In the genomic region with DNA sequence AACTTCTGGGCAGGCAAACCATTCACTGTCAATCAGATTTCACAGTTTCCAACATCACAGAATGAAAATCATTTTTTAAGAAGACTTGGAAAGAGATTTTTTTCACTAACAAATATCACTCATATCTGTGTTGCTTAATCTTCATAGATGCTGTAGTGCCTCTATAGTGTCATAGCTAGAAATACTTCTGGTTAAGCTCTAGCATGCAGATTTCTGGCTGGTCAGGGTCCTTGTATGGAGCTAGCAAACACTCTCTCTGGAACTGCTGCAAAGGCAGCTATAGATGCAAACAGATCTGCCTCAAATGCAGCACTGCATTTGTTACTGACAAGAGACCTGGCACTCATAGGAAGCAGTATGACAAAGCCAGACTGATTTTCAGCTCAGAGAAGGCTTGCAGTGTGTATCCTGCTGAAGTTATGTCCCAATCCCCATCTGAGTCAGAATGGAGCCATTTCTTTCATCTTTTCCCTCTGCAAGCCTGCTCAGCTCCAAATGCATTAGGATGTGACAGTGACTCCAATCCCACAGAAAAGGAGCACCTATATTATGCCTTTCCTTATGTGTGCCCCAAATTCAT, we compare ENCODE assay signal across 8 cellular contexts.
DNase-seq lines count a peak whose midpoint lies in the region; ATAC-seq, FAIRE-seq and TF ChIP-seq lines count a peak whose summit lies in the region.
"Not testable (repeated sequence)": the region's sequence is repeated elsewhere in the genome, so short reads cannot be mapped to it uniquely, and the experiment has no call there.

No MANE protein-coding gene starts in this region.

- H3K4me2 ChIP-seq in HepG2 (ENCODE audit: low read depth, low read length): not testable (repeated sequence)

- POLR2A ChIA-PET in HepG2 (lab: Yijun Ruan, JAX): not testable (repeated sequence)

- TF ChIP-seq RAD21 in HepG2 (CRISPR knock-in tag; IDR thresholded peaks at IDR 0.05): not testable (repeated sequence)

- not testable (repeated sequence) for H3K27me3 ChIP-seq in brain microvascular endothelial cell (replicated peaks); foreskin keratinocyte; HepG2 (ENCODE audit: control insufficient read depth in 1 of 2, insufficient read depth in 2 of 2, low read length in 2 of 2)

- not testable (repeated sequence) for H3K9ac ChIP-seq in HepG2 (ENCODE audit: insufficient read depth, low read depth, low read length)

- CTCF ChIA-PET in HepG2 (lab: Yijun Ruan, JAX; ENCODE audit: low intra/inter-chr PET ratio, low total read pairs): not testable (repeated sequence)

- not testable (repeated sequence) for H3K4me1 ChIP-seq in foreskin keratinocyte; HepG2 (ENCODE audit: insufficient read depth, low read length)

- not testable (repeated sequence) for BruUV-seq in HepG2 (replicated peaks; lab: Mats Ljungman, UMichigan)

- not testable (repeated sequence) for H3K27ac ChIP-seq in brain microvascular endothelial cell; epithelial cell of prostate; foreskin keratinocyte; HepG2 (ENCODE audit: extremely low read length, insufficient read depth, low read length)

- intact Hi-C loops in HepG2 (cut with micrococcal nuclease; ENCODE audit: unreplicated experiment): not testable (repeated sequence)

- not testable (repeated sequence) for TF ChIP-seq EP300 in HepG2 (IDR thresholded peaks at IDR 0.05; ENCODE audit: low read depth in 2 of 2, low read length in 2 of 2); HepG2 (CRISPR knock-in tag; IDR thresholded peaks at IDR 0.05; ENCODE audit: borderline replicate concordance)

- not testable (repeated sequence) for H2AFZ ChIP-seq in HepG2 (ENCODE audit: low read length)

- H3K4me3 ChIP-seq in brain microvascular endothelial cell (ENCODE audit: low read depth, low read length); HepG2 (replicated peaks in 1 of 3; ENCODE audit: insufficient read depth in 1 of 3, low read depth in 2 of 3, low read length in 3 of 3); skeletal muscle cell (ENCODE audit: low read depth, low read length): not testable (repeated sequence)

- in situ Hi-C loops in brain microvascular endothelial cell (cut with HindIII; ENCODE audit: low pct_ligation_motif_present, low sequenced_read_pairs); HepG2 (cut with HindIII; ENCODE audit: extremely low pct_ligation_motif_present, low pct_unique_long_range_greater_than_20kb): not testable (repeated sequence)

- not testable (repeated sequence) for TF ChIP-seq POLR2A in HepG2 (IDR thresholded peaks at IDR 0.05; ENCODE audit: insufficient read depth in 1 of 2, low read depth in 2 of 2, low read length in 2 of 2)

- not testable (repeated sequence) for H3K9me3 ChIP-seq in HepG2 (ENCODE audit: low read length)

- not testable (repeated sequence) for H3K36me3 ChIP-seq in brain microvascular endothelial cell (replicated peaks); HepG2 (replicated peaks in 1 of 2; ENCODE audit: control insufficient read depth in 1 of 2, insufficient read depth in 2 of 2, low read length in 2 of 2)

- H4K20me1 ChIP-seq in HepG2 (ENCODE audit: insufficient read depth, low read length): not testable (repeated sequence)

- FAIRE-seq in HepG2 (lab: Jason Lieb, UNC): not testable (repeated sequence)

- DNase-seq in A172 (ENCODE audit: low spot score): peak; percentile 1
- peak; percentile 7 for DNase-seq in GM04504 (ENCODE audit: low read depth)
- peak; percentile 1 for DNase-seq in NCI-H226
- peak; percentile 44 for DNase-seq in brain microvascular endothelial cell
- DNase-seq in epithelial cell of prostate (ENCODE audit: low read depth, low spot score): peak; percentile 2
- peak; percentile 23 to 35 for DNase-seq in foreskin keratinocyte
- peak; percentile 0 for DNase-seq in HepG2 (ENCODE audit: low spot score)
- peak; percentile 28 for DNase-seq in skeletal muscle cell (ENCODE audit: low read depth)

- H3K79me2 ChIP-seq in HepG2 (ENCODE audit: insufficient read depth, low read length): not testable (repeated sequence)

- ATAC-seq in foreskin keratinocyte: peak; percentile 52
- ATAC-seq in HepG2: not testable (repeated sequence)

- not testable (repeated sequence) for TF ChIP-seq CTCF in brain microvascular endothelial cell (IDR thresholded peaks at IDR 0.05; ENCODE audit: low read depth, low read length, missing control alignments); foreskin keratinocyte (conservative IDR thresholded peaks at IDR 0.05); HepG2 (CRISPR knock-in tag; IDR thresholded peaks at IDR 0.05)
